ENCODE assay signal across 33 cellular contexts in the genomic region with DNA sequence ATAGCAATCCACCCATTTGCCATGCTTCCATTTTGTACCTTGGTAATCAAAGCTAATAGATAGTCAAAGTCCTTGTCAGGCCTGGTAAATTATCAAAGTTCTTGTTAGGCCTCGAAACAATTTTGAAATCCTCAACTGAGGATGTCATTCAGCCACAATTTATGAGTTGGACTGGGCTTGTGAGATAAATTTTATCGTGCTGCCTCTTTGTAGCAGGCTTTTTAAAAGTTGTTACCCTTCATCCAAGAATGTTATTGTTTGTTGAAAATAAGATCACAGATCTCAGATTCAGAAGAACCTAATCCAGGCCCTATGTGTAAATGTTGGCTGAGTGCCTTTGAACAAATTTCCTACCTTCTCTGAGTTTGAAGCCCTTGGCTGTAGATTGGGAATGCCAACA.
"Had no signal": no experiment of that assay in that cellular context is flagged by ENCODE, and none has a peak within 500 bp of the region (broad histone marks: within the 10 kb centered on the region; RNA-seq: fewer than 3 reads in every experiment).

No MANE protein-coding gene starts in this region.

- H3K4me3 ChIP-seq: adrenal gland, ascending aorta, body of pancreas, breast epithelium, cardiac muscle cell had no signal

- ATAC-seq: activated naive CD4-positive, alpha-beta T cell treated with anti-CD3 and anti-CD28 coated beads, Interleukin-2, amount 50 U/mL, for 72 hours; activated naive CD8-positive, alpha-beta T cell treated with anti-CD3 and anti-CD28 coated beads, Interleukin-2, amount 50 U/mL, for 24 hours; activated T-cell treated with anti-CD3 and anti-CD28 coated beads, Interleukin-2, amount 50 U/mL, for 4 hours; activated T-cell treated with anti-CD3 and anti-CD28 coated beads, Interleukin-2, amount 50 U/mL, for 72 hours; activated T-helper 17 cell treated with anti-CD3 and anti-CD28 coated beads, Interleukin-2, amount 50 U/mL, for 72 hours; body of pancreas had no signal

- FAIRE-seq: astrocyte, bronchial epithelial cell, colon had no signal

- H3K36me3 ChIP-seq: adrenal gland, ascending aorta, brain microvascular endothelial cell, breast epithelium, cardiac muscle cell had no signal

- H3K9me3 ChIP-seq: adrenal gland, ascending aorta, body of pancreas, breast epithelium had no signal

- H3K27me3 ChIP-seq: adrenal gland, ascending aorta, body of pancreas, brain microvascular endothelial cell, breast epithelium had no signal

- H3K27ac ChIP-seq: adrenal gland, ascending aorta, body of pancreas, brain microvascular endothelial cell, breast epithelium, cardiac muscle cell had no signal

- DNase-seq: activated effector memory CD4-positive, alpha-beta T cell treated with anti-CD3 and anti-CD28 coated beads, Interleukin-2, amount 50 U/mL, for 16 hours; activated effector memory CD4-positive, alpha-beta T cell treated with Interleukin-2 at 50 U/mL for 16 hours; activated gamma-delta T cell; activated gamma-delta T cell treated with Interleukin-2 at 50 U/mL for 16 hours; activated naive CD4-positive, alpha-beta T cell; activated naive CD4-positive, alpha-beta T cell treated with anti-CD3 and anti-CD28 coated beads for 36 hours; activated naive CD4-positive, alpha-beta T cell treated with anti-CD3 and anti-CD28 coated beads, Interleukin-2, amount 10 ng/mL, durations not matched to agents 7 days and 5 days; activated naive CD4-positive, alpha-beta T cell treated with anti-CD3 and anti-CD28 coated beads, Interleukin-2, amount 50 U/mL, for 16 hours; activated naive CD4-positive, alpha-beta T cell treated with Interleukin-2 at 50 U/mL for 16 hours; activated naive CD8-positive, alpha-beta T cell treated with anti-CD3 and anti-CD28 coated beads for 36 hours; activated naive CD8-positive, alpha-beta T cell treated with anti-CD3 and anti-CD28 coated beads, Interleukin-2, amount 10 ng/mL, durations not matched to agents 7 days and 5 days; activated naive CD8-positive, alpha-beta T cell treated with anti-CD3 and anti-CD28 coated beads, Interleukin-2, amount 50 U/mL, for 24 hours; activated T-cell treated with anti-CD3 and anti-CD28 coated beads, Interleukin-2, amount 50 U/mL, for 4 hours; activated T-cell treated with anti-CD3 and anti-CD28 coated beads, Interleukin-2, amount 50 U/mL, for 48 hours; activated T-cell treated with anti-CD3 and anti-CD28 coated beads, Interleukin-2, amount 50 U/mL, for 72 hours; adrenal gland; amniotic stem cell; amygdala; anterior cingulate cortex; aorta; body of pancreas; brain microvascular endothelial cell; caudate nucleus; central memory CD4-positive, alpha-beta T cell; cerebellar nuclear complex had no signal

- H3K4me1 ChIP-seq: adrenal gland, ascending aorta, body of pancreas, breast epithelium had no signal
